In the genomic region with DNA sequence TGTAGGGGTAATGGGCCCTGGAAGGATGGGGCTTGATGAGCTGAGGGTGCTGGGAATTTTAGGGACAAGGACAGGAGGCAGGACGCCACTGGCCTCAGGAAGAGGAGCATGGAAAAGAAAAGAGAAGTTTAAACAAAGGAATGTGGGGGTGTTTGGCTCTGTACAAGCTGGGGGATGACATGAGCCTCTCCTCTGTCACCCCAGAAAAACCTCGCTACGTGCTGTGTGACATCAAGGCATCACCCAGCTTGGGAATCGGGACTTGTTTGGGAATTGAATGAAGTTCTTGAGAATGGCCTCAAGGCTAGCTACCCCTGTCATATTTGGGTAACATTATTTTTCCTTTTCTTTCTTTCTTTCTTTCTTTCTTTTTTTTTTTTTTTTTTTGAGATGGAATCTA, we compare ENCODE assay signal across 28 cellular contexts. TPM values are rescaled to one million over a fixed set of nuclear protein-coding genes. Genes with fewer than 3 reads are reported as not detected.
"Had no signal": no experiment of that assay in that cellular context is flagged by ENCODE, and none has a peak within 500 bp of the region (broad histone marks: within the 10 kb centered on the region; RNA-seq: fewer than 3 reads in every experiment).

No MANE protein-coding gene starts in this region.

- H3K27ac ChIP-seq: lower lobe of right lung, parathyroid adenoma, skin epidermis, stomach, testis, thyroid gland, transverse colon, upper lobe of left lung, vagina had no signal

- H3K9me3 Mint-ChIP-seq: naive thymus-derived CD8-positive, alpha-beta T cell; nephron; neural crest cell; stimulated activated naive B cell treated with anti-CD40 and anti-IgM and Interleukin-4, amounts not matched to agents 10 μg/mL and 1 μg/mL and 100 μg/mL, for 72 hours had no signal

- H3K4me3 ChIP-seq: lower lobe of right lung, skin epidermis, stomach, testis, thyroid gland, transverse colon, upper lobe of left lung, vagina had no signal

- DNase-seq: hippocampal formation; kidney glomerular epithelial cell; left cardiac atrium; lower lobe of right lung; mammary epithelial cell; mesenchymal stem cell; naive thymus-derived CD8-positive, alpha-beta T cell; retina; stimulated activated CD4-positive, alpha-beta T cell treated with anti-CD3 and anti-CD28 coated beads, Interleukin-12 subunit alpha, Interleukin-12 subunit beta, amount 100 ng/mL, for 4 hours; stimulated activated CD4-positive, alpha-beta T cell treated with anti-CD3 and anti-CD28 coated beads, Interleukin-15, amount 100 ng/mL, for 24 hours; stimulated activated CD4-positive, alpha-beta T cell treated with anti-CD3 and anti-CD28 coated beads, Interleukin-2, amount 100 ng/mL, for 24 hours; stimulated activated CD4-positive, alpha-beta T cell treated with anti-CD3 and anti-CD28 coated beads, Interleukin-4, amount 100 ng/mL, for 1 hour; stimulated activated naive B cell treated with anti-CD40 and anti-IgM and Interleukin-4, amounts not matched to agents 10 μg/mL and 1 μg/mL and 100 μg/mL, for 72 hours; stimulated activated naive CD8-positive, alpha-beta T cell treated with anti-CD3 and anti-CD28 coated beads, Interleukin-15, Interleukin-2, amounts not matched to agents 100 U/mL and 50 U/mL, for 24 hours; stomach; testis; thyroid gland; transverse colon; upper lobe of left lung had no signal

- FAIRE-seq: keratinocyte had no signal

- H3K79me2 ChIP-seq: parathyroid adenoma had no signal

- H3K36me3 ChIP-seq: lower lobe of right lung, stomach, thyroid gland, transverse colon, upper lobe of left lung, vagina had no signal

- H3K9ac ChIP-seq: parathyroid adenoma had no signal

- H3K9me3 ChIP-seq: lower lobe of right lung, stomach, testis, thyroid gland, transverse colon, upper lobe of left lung, vagina had no signal

- ATAC-seq: left cardiac atrium; left lobe of liver; lower lobe of right lung; naive thymus-derived CD8-positive, alpha-beta T cell; right cardiac atrium; sciatic nerve; stimulated activated naive B cell treated with anti-CD40 and anti-IgM and Interleukin-4, amounts not matched to agents 10 μg/mL and 1 μg/mL and 100 μg/mL, for 72 hours; stimulated activated naive CD8-positive, alpha-beta T cell treated with anti-CD3 and anti-CD28 coated beads, Interleukin-15, Interleukin-2, amounts not matched to agents 100 U/mL and 50 U/mL, for 24 hours had no signal

- H2AFZ ChIP-seq: parathyroid adenoma had no signal

- H3K27ac Mint-ChIP-seq: naive thymus-derived CD8-positive, alpha-beta T cell; nephron; stimulated activated naive B cell treated with anti-CD40 and anti-IgM and Interleukin-4, amounts not matched to agents 10 μg/mL and 1 μg/mL and 100 μg/mL, for 72 hours had no signal

- H3K36me3 Mint-ChIP-seq: naive thymus-derived CD8-positive, alpha-beta T cell; stimulated activated naive B cell treated with anti-CD40 and anti-IgM and Interleukin-4, amounts not matched to agents 10 μg/mL and 1 μg/mL and 100 μg/mL, for 72 hours had no signal

- H3K4me1 ChIP-seq: parathyroid adenoma, testis had no signal

- H3K4me1 Mint-ChIP-seq: nephron had no signal

- H3K4me3 Mint-ChIP-seq: naive thymus-derived CD8-positive, alpha-beta T cell; nephron; neural crest cell; stimulated activated naive B cell treated with anti-CD40 and anti-IgM and Interleukin-4, amounts not matched to agents 10 μg/mL and 1 μg/mL and 100 μg/mL, for 72 hours had no signal

- H3K27me3 ChIP-seq: testis, thyroid gland, vagina had no signal

RNA-seq across cellular contexts. Expression of a gene that starts 53.1 kb away (rescaled TPM):
- total RNA-seq: naive thymus-derived CD8-positive, alpha-beta T cell had no signal
- polyA plus RNA-seq: naive thymus-derived CD8-positive, alpha-beta T cell had no signal
